1 cellular context compared by ENCODE assay signal in the genomic region with DNA sequence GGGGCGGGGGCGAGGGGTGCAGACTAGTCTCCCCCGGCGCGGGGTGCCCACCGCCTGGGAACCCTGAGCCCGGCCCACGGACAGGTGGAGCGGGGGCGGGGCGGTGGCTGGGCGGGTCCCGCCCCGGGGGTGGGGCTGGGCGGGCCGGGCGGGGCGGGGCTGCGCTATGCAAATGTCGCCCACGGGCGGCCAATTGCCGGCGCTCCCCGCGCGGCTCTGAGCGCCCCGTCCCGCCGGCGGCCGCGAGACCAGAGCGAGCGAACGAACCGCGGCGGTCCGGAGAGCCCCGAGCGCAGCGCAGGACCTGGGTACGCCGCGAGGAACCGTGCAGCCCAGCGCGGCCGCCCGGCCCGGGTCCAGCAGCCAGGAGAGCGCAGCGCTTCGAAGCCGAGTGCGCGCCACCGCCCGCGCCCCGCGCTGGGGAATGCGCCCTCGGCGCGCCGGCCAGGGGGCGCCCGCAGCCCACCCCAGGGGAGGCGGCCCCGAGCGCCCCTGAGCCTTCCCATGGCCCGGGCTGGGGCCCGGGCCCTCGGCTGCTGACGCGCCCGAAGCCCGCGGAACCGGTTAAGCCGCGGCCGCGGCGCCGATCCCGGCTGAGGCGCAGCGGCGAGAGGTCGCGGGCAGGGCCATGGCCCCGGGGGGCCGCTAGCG.
TF ChIP-seq lines count a peak whose summit lies in the region.

SEMA3F (plus strand) TSS at position 485 of the 651 bp plus-strand sequence. CDS start 4,299 bp downstream, outside the sequence.

TF ChIP-seq in IMR-90, 13 proteins besides CTCF, POLR2A, EP300 and RAD21 (continued from another document):
- peak; percentile 46; the same call in 1 of the 2 replicates for TF ChIP-seq MAZ (IDR thresholded peaks at IDR 0.05; ENCODE audit: borderline replicate concordance, low read depth, low read length)
- TF ChIP-seq RFX5 (IDR thresholded peaks at IDR 0.05; ENCODE audit: low read depth, low read length), result no peak
- no peak for TF ChIP-seq NFE2L2 (IDR thresholded peaks at IDR 0.05; ENCODE audit: low read depth, low read length)
- no peak for TF ChIP-seq CEBPB (IDR thresholded peaks at IDR 0.05; ENCODE audit: low read depth, low read length)
- TF ChIP-seq BHLHE40 (IDR thresholded peaks at IDR 0.05; ENCODE audit: low read depth, low read length), result no peak
- TF ChIP-seq, protein P1, sequence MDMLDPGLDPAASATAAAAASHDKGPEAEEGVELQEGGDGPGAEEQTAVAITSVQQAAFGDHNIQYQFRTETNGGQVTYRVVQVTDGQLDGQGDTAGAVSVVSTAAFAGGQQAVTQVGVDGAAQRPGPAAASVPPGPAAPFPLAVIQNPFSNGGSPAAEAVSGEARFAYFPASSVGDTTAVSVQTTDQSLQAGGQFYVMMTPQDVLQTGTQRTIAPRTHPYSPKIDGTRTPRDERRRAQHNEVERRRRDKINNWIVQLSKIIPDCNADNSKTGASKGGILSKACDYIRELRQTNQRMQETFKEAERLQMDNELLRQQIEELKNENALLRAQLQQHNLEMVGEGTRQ (IDR thresholded peaks at IDR 0.05; ENCODE audit: low read depth, low read length), result no peak
- TF ChIP-seq CHD1 (IDR thresholded peaks at IDR 0.05; ENCODE audit: low read depth, low read length), result no peak
- no peak for TF ChIP-seq RCOR1 (IDR thresholded peaks at IDR 0.05; ENCODE audit: insufficient replicate concordance, low read length)
- TF ChIP-seq ELK1 (IDR thresholded peaks at IDR 0.05; ENCODE audit: borderline replicate concordance, low read depth, low read length), result no peak
TF ChIP-seq in IMR-90: peak in this region for 3.
